In genomic region chr14:67547224-67547780, GRCh38 we compare ENCODE assay signal across 18 cellular contexts. TPM values are rescaled to one million over a fixed set of nuclear protein-coding genes. Genes with fewer than 3 reads are reported as not detected.
"Had no signal": no experiment of that assay in that cellular context is flagged by ENCODE, and none has a peak within 500 bp of the region (broad histone marks: within the 10 kb centered on the region; RNA-seq: fewer than 3 reads in every experiment).

No MANE protein-coding gene starts in this region.

- H3K4me1 ChIP-seq: colonic mucosa, right atrium auricular region had no signal

- H3K4me3 ChIP-seq: cardiac muscle cell, colonic mucosa, hepatocyte, lung, right atrium auricular region, smooth muscle cell, transverse colon had no signal

- H3K9me3 ChIP-seq: colonic mucosa, neutrophil, right atrium auricular region, transverse colon had no signal

- H3K36me3 ChIP-seq: colonic mucosa, neutrophil had no signal

- H3K27me3 ChIP-seq: cardiac muscle cell, colonic mucosa, hepatocyte, right atrium auricular region, transverse colon had no signal

- DNase-seq: activated CD4-positive, alpha-beta T cell treated with anti-CD3 and anti-CD28 coated beads for 48 hours; activated CD8-positive, alpha-beta memory T cell treated with anti-CD3 and anti-CD28 coated beads, Interleukin-2, amount 50 U/mL, for 48 hours; activated CD8-positive, alpha-beta T cell treated with anti-CD3 and anti-CD28 coated beads, Interleukin-2, amount 10 ng/mL, durations not matched to agents 7 days and 5 days; activated naive CD4-positive, alpha-beta T cell; activated naive CD8-positive, alpha-beta T cell treated with anti-CD3 and anti-CD28 coated beads, Interleukin-2, amount 50 U/mL, for 24 hours; colonic mucosa; effector CD8-positive, alpha-beta T cell; left colon; naive thymus-derived CD4-positive, alpha-beta T cell; transverse colon had no signal

- FAIRE-seq: astrocyte had no signal

- H3K27ac ChIP-seq: cardiac muscle cell, colonic mucosa, hepatocyte, neutrophil, right atrium auricular region, transverse colon had no signal

RNA-seq across cellular contexts. Expression of gene PLEKHH1, which starts 14.2 kb away (rescaled TPM):
- total RNA-seq: mononuclear cell had no signal
- polyA plus RNA-seq: naive thymus-derived CD4-positive, alpha-beta T cell had no signal
